8 cellular contexts compared by ENCODE assay signal in the genomic region with DNA sequence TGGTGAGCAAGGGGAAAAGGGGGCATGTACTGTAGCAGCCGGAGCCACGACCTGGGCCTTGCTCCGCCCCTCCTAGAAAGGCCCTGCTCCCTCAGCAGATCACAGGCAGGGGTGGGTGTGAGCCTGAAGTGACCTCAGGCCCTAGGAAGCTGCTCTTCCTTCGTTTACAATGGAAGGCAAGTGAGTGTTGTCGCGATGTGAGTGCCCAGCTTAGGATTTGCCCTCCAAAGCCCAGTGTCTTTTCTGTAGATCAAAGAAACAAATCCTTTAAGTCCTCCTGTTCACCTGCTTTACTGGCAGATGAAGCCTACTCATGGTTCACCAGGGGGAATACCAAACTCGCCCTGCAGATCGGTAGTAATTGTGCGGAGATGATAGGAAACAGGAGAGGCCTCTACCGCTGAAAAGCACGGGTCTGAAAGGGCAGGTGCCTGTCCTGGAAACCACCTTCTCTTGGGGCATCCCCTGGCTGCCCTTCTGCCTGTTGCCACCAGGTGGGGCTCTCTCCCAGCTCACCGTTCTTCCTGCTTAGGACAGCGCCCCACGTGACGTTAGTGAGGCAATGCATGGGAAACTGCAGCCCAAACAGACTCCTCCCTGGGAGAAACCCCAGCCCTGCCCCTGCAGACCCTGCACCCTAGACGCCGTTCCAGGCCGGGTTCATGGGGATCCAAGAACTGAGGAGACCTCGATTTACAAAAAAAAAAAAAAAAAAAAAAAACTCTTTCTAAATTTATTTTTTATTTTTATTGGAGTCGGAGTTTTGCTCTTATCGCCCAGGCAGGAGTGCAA. TPM values are rescaled to one million over a fixed set of nuclear protein-coding genes. Genes with fewer than 3 reads are reported as not detected.
DNase-seq lines count a peak whose midpoint lies in the region; ATAC-seq, FAIRE-seq and TF ChIP-seq lines count a peak whose summit lies in the region.

No MANE protein-coding gene starts in this region.

- H2AFZ ChIP-seq in keratinocyte (ENCODE audit: control insufficient read depth, low read length): no peak overlapping the region

- H3K4me1 ChIP-seq in BE2C: no peaks in the 10 kb centered on the region
- H3K4me1 ChIP-seq in keratinocyte (ENCODE audit: control insufficient read depth, extremely low read depth, insufficient read depth, low read length): no peaks in the 10 kb centered on the region

- H3K36me3 ChIP-seq in BE2C (peaks cover 2% of the 10 kb centered on the region; the same call in 1 of the 2 replicates), bronchial epithelial cell (ENCODE audit: control insufficient read depth, insufficient read depth, low read length) (peaks cover 4% of the 10 kb centered on the region), keratinocyte (ENCODE audit: control insufficient read depth in 2 of 2, extremely low read depth in 1 of 2, insufficient read depth in 2 of 2, low read length in 2 of 2) (peaks cover 22 to 26% of the 10 kb centered on the region in 2 experiments)

- no peaks in the 10 kb centered on the region for H3K9me3 ChIP-seq in BE2C
- H3K9me3 ChIP-seq in keratinocyte (ENCODE audit: control insufficient read depth, low read depth, low read length): no peaks in the 10 kb centered on the region

- H3K36me3 Mint-ChIP-seq in activated B cell treated with CpG ODN at 0.5 μM for 24 hours (ENCODE audit: low read depth): peaks cover 73% of the 10 kb centered on the region

- TF ChIP-seq CTCF in BE2C (IDR thresholded peaks at IDR 0.05; ENCODE audit: low read depth, low read length): peak; percentile 100
- TF ChIP-seq CTCF in activated B cell treated with CpG ODN at 0.5 μM for 24 hours (IDR thresholded peaks at IDR 0.05): peak; percentile 93
- peak; percentile 100 for TF ChIP-seq CTCF in bronchial epithelial cell (IDR thresholded peaks at IDR 0.05; ENCODE audit: insufficient read depth, low read length, severe bottlenecking)
- TF ChIP-seq CTCF in keratinocyte (optimal IDR thresholded peaks at IDR 0.05 in 1 of 3, IDR thresholded peaks at IDR 0.05 in 1 of 3, conservative IDR thresholded peaks at IDR 0.05 in 1 of 3; ENCODE audit: extremely low read depth in 1 of 3, insufficient read depth in 2 of 3, low read length in 3 of 3): peak; percentile 100

- dilution Hi-C loops in keratinocyte (cut with MboI; ENCODE audit: extremely low pct_ligation_motif_present, low sequenced_read_pairs): no loop called here

- no peaks in the 10 kb centered on the region for H3K27me3 ChIP-seq in BE2C
- H3K27me3 ChIP-seq in bronchial epithelial cell (ENCODE audit: control insufficient read depth, insufficient read depth, low read length): no peaks in the 10 kb centered on the region
- H3K27me3 ChIP-seq in keratinocyte (ENCODE audit: control insufficient read depth, extremely low read depth, insufficient read depth, low read length): no peaks in the 10 kb centered on the region

- H3K27me3 Mint-ChIP-seq in activated B cell treated with CpG ODN at 0.5 μM for 24 hours: no peaks in the 10 kb centered on the region

- H4K20me1 ChIP-seq in keratinocyte (ENCODE audit: control insufficient read depth, extremely low read depth, insufficient read depth, low read length): no peaks in the 10 kb centered on the region

- H3K79me2 ChIP-seq in keratinocyte (ENCODE audit: control insufficient read depth, insufficient read depth, low read length): no peaks in the 10 kb centered on the region

- H3K4me1 Mint-ChIP-seq in activated B cell treated with CpG ODN at 0.5 μM for 24 hours: peaks cover 20% of the 10 kb centered on the region

- POLR2A ChIA-PET in activated B cell treated with CpG ODN at 0.5 μM for 24 hours (lab: Charles Lee): interaction anchor here (0.5 to 2.0 kb wide), 11 partner anchors 8 to 512 kb away, joined by 3 to 10 read pairs (median 5); partner anchors contain the start of genes CD248, RAB1B and YIF1A

- no peak overlapping the region for H3K9ac ChIP-seq in keratinocyte (ENCODE audit: control insufficient read depth, extremely low read depth, insufficient read depth, low read length)

- H3K9me3 Mint-ChIP-seq in activated B cell treated with CpG ODN at 0.5 μM for 24 hours: no peaks in the 10 kb centered on the region

- H3K27ac ChIP-seq in keratinocyte (ENCODE audit: control insufficient read depth, insufficient read depth, low read length): peak overlapping the region; percentile 32

- H3K4me2 ChIP-seq in keratinocyte (ENCODE audit: control insufficient read depth, extremely low read depth, insufficient read depth, low read depth, low read length): no peak overlapping the region

- intact Hi-C loops in activated B cell treated with CpG ODN at 0.5 μM for 24 hours (cut with micrococcal nuclease): loop anchor here (1.0 to 2.0 kb wide), 7 partner anchors 36 to 220 kb away; partner anchors contain the start of genes BANF1 and EIF1AD

- CTCF ChIA-PET in activated B cell treated with CpG ODN at 0.5 μM for 24 hours (lab: Charles Lee): interaction anchor here (0.6 to 3.8 kb wide), 11 partner anchors 10 to 153 kb away, joined by 3 to 23 read pairs (median 3); partner anchors contain the start of gene YIF1A

- peak; percentile 85 for ATAC-seq in HG03432 (IDR thresholded peaks at IDR 0.05; ENCODE audit: unreplicated experiment)
- ATAC-seq in activated B cell treated with CpG ODN at 0.5 μM for 24 hours (ENCODE audit: low read depth): peak; percentile 96

- H3K27ac Mint-ChIP-seq in activated B cell treated with CpG ODN at 0.5 μM for 24 hours: peak overlapping the region; percentile 99

- FAIRE-seq in GM19239 (lab: Jason Lieb, UNC) (peak; percentile 99), bronchial epithelial cell (lab: Jason Lieb, UNC) (peak; percentile 73), keratinocyte (lab: Jason Lieb, UNC) (peak; percentile 81)

- DNase-seq in BE2C (peak; percentile 90), GM19239 (ENCODE audit: insufficient read length, low spot score) (peak; percentile 90), NCI-H345 treated with DMSO at 0.1 percent for 48 hours (lab: John Stamatoyannopoulos, UW; ENCODE audit: unreplicated experiment) (peak; percentile 90), activated B cell treated with CpG ODN at 0.5 μM for 24 hours (peak; percentile 85), bronchial epithelial cell (ENCODE audit: low read depth) (peak; percentile 89), keratinocyte (ENCODE audit: low read depth, low spot score) (peak; percentile 76)
- peak; percentile 83 to 86 for DNase-seq in stimulated activated CD4-positive, alpha-beta T cell treated with anti-CD3 and anti-CD28 coated beads, Interleukin-1b, Interleukin-23, amount 100 ng/mL, for 4 hours (ENCODE audit: low read depth in 2 of 2)

- no peak overlapping the region for H3K4me3 ChIP-seq in BE2C (ENCODE audit: low read depth, low read length)
- no peak overlapping the region for H3K4me3 ChIP-seq in bronchial epithelial cell (ENCODE audit: low read depth, low read length)
- no peak overlapping the region for H3K4me3 ChIP-seq in keratinocyte (ENCODE audit: control insufficient read depth in 2 of 3, extremely low read depth in 1 of 3, insufficient read depth in 2 of 3, low read depth in 1 of 3, low read length in 3 of 3)

- H3K9me1 ChIP-seq in keratinocyte (ENCODE audit: control insufficient read depth, extremely low read depth, insufficient read depth, low read length): no peaks in the 10 kb centered on the region

- peak overlapping the region; percentile 64 for H3K4me3 Mint-ChIP-seq in activated B cell treated with CpG ODN at 0.5 μM for 24 hours

RNA-seq across cellular contexts. Expression of gene KLC2, which starts 34.9 kb away (rescaled TPM):
- 79.2 TPM for polyA plus RNA-seq in BE2C (2012; ENCODE audit: insufficient read depth, insufficient read length, low read depth)
- 37.0 and 45.6 TPM in 2 replicates for total RNA-seq in activated B cell treated with CpG ODN at 0.5 μM for 24 hours
- total RNA-seq in bronchial epithelial cell: 25.8 and 32.5 TPM in 2 replicates
- polyA plus RNA-seq in keratinocyte: 9.3 to 19.1 TPM (median 14.1 TPM) in 3 replicates
- 46.2 TPM for polyA plus RNA-seq in keratinocyte (2011; ENCODE audit: low read depth)
- polyA plus RNA-seq in keratinocyte (2011; cell fraction: cytosol; rRNA removed): 6.9 and 16.8 TPM in 2 replicates
- polyA plus RNA-seq in keratinocyte (2011; cell fraction: nucleus; rRNA removed): 25.7 and 31.7 TPM in 2 replicates
- polyA plus RNA-seq in keratinocyte (2012; ENCODE audit: low replicate concordance): 13.6 and 32.3 TPM in 2 replicates
- 12.3 to 63.4 TPM (median 14.1 TPM) in 3 replicates for polyA minus RNA-seq in keratinocyte
- 36.4 TPM for polyA minus RNA-seq in keratinocyte (2011; cell fraction: cytosol; rRNA and poly(A)+ RNA removed)
- 20.2 and 20.9 TPM in 2 replicates for polyA minus RNA-seq in keratinocyte (2011; cell fraction: nucleus; rRNA and poly(A)+ RNA removed)

RNA-seq across cellular contexts. Expression of gene RAB1B, which starts 45.9 kb away (rescaled TPM):
- 263 TPM for polyA plus RNA-seq in BE2C (2012; ENCODE audit: insufficient read depth, insufficient read length, low read depth)
- total RNA-seq in activated B cell treated with CpG ODN at 0.5 μM for 24 hours (115 and 118 TPM in 2 replicates), bronchial epithelial cell (54.5 and 68.0 TPM in 2 replicates)
- polyA plus RNA-seq in keratinocyte: 133 to 213 TPM (median 187 TPM) in 3 replicates
- polyA plus RNA-seq in keratinocyte (2011; ENCODE audit: low read depth): 32.5 TPM
- 168 and 252 TPM in 2 replicates for polyA plus RNA-seq in keratinocyte (2011; cell fraction: cytosol; rRNA removed)
- polyA plus RNA-seq in keratinocyte (2011; cell fraction: nucleus; rRNA removed): 97.2 and 127 TPM in 2 replicates
- polyA plus RNA-seq in keratinocyte (2012; ENCODE audit: low replicate concordance): 124 and 188 TPM in 2 replicates
- 180 to 340 TPM (median 274 TPM) in 3 replicates for polyA minus RNA-seq in keratinocyte
- polyA minus RNA-seq in keratinocyte (2011; cell fraction: cytosol; rRNA and poly(A)+ RNA removed): 317 TPM
- polyA minus RNA-seq in keratinocyte (2011; cell fraction: nucleus; rRNA and poly(A)+ RNA removed): 40.3 and 43.4 TPM in 2 replicates

RNA-seq across cellular contexts. Expression of gene CNIH2, which starts 55.4 kb away (rescaled TPM):
- 8.1 TPM for polyA plus RNA-seq in BE2C (2012; ENCODE audit: insufficient read depth, insufficient read length, low read depth)
- total RNA-seq in activated B cell treated with CpG ODN at 0.5 μM for 24 hours: 0.93 and 1.0 TPM in 2 replicates
- total RNA-seq in bronchial epithelial cell: not detected in 2 replicates
- polyA plus RNA-seq in keratinocyte: 0.17 to 0.25 TPM (median 0.18 TPM) in 3 replicates
- not detected for polyA plus RNA-seq in keratinocyte (2011; ENCODE audit: low read depth)
- 0.12 TPM in 2 replicates for polyA plus RNA-seq in keratinocyte (2011; cell fraction: cytosol; rRNA removed)
- polyA plus RNA-seq in keratinocyte (2011; cell fraction: nucleus; rRNA removed): 1.0 and 1.4 TPM in 2 replicates
- polyA plus RNA-seq in keratinocyte (2012; ENCODE audit: low replicate concordance): 1.2 TPM in 1 of 2 replicates, not detected in the other
- polyA minus RNA-seq in keratinocyte: 0.64 TPM in 1 of 3 replicates, not detected in the others
- not detected for polyA minus RNA-seq in keratinocyte (2011; cell fraction: cytosol; rRNA and poly(A)+ RNA removed)
- polyA minus RNA-seq in keratinocyte (2011; cell fraction: nucleus; rRNA and poly(A)+ RNA removed): not detected in 2 replicates
